17 cellular contexts compared by ENCODE assay signal in genomic region chr10:77698267-77698932, GRCh38.
"Had no signal": no experiment of that assay in that cellular context is flagged by ENCODE, and none has a peak within 500 bp of the region (broad histone marks: within the 10 kb centered on the region; RNA-seq: fewer than 3 reads in every experiment).

No MANE protein-coding gene starts in this region.

- H3K4me3 Mint-ChIP-seq: activated CD4-positive, alpha-beta T cell treated with anti-CD3 and anti-CD28 coated beads, Interleukin-2, amount 10 ng/mL, durations not matched to agents 7 days and 5 days; activated naive CD4-positive, alpha-beta T cell treated with anti-CD3 and anti-CD28 coated beads for 36 hours; activated T-helper 17 cell treated with anti-CD3 and anti-CD28 coated beads, Interleukin-2, amount 50 U/mL, for 72 hours; natural killer cell treated with Interleukin-12 subunit alpha and Interleukin-12 subunit beta and Interleukin-15 and Interleukin-18, amount 100 ng/mL, for 72 hours; stimulated activated naive B cell treated with anti-CD40 and anti-IgM and Interleukin-4, amounts not matched to agents 10 μg/mL and 1 μg/mL and 100 μg/mL, for 72 hours had no signal

- H3K36me3 ChIP-seq: cardiac muscle cell, heart left ventricle, spleen, tibial nerve had no signal

- H3K4me3 ChIP-seq: cardiac muscle cell, heart left ventricle, psoas muscle, spleen, tibial nerve had no signal

- H3K9me3 ChIP-seq: heart left ventricle, psoas muscle, spleen, tibial nerve had no signal

- H3K27me3 ChIP-seq: cardiac muscle cell, foreskin keratinocyte, tibial nerve had no signal

- H3K4me1 ChIP-seq: foreskin keratinocyte, heart left ventricle, psoas muscle, spleen, tibial nerve had no signal

- FAIRE-seq: endothelial cell of umbilical vein had no signal

- H3K4me1 Mint-ChIP-seq: activated CD4-positive, alpha-beta T cell treated with anti-CD3 and anti-CD28 coated beads, Interleukin-2, amount 10 ng/mL, durations not matched to agents 7 days and 5 days; activated T-helper 17 cell treated with anti-CD3 and anti-CD28 coated beads, Interleukin-2, amount 50 U/mL, for 72 hours had no signal

- H3K36me3 Mint-ChIP-seq: natural killer cell treated with Interleukin-12 subunit alpha and Interleukin-12 subunit beta and Interleukin-15 and Interleukin-18, amount 100 ng/mL, for 72 hours; stimulated activated naive B cell treated with anti-CD40 and anti-IgM and Interleukin-4, amounts not matched to agents 10 μg/mL and 1 μg/mL and 100 μg/mL, for 72 hours had no signal

- H3K9me3 Mint-ChIP-seq: activated CD4-positive, alpha-beta T cell treated with anti-CD3 and anti-CD28 coated beads, Interleukin-2, amount 10 ng/mL, durations not matched to agents 7 days and 5 days; activated naive CD4-positive, alpha-beta T cell treated with anti-CD3 and anti-CD28 coated beads for 36 hours; activated T-helper 17 cell treated with anti-CD3 and anti-CD28 coated beads, Interleukin-2, amount 50 U/mL, for 72 hours; natural killer cell treated with Interleukin-12 subunit alpha and Interleukin-12 subunit beta and Interleukin-15 and Interleukin-18, amount 100 ng/mL, for 72 hours; stimulated activated naive B cell treated with anti-CD40 and anti-IgM and Interleukin-4, amounts not matched to agents 10 μg/mL and 1 μg/mL and 100 μg/mL, for 72 hours had no signal

- H3K27ac Mint-ChIP-seq: activated CD4-positive, alpha-beta T cell treated with anti-CD3 and anti-CD28 coated beads, Interleukin-2, amount 10 ng/mL, durations not matched to agents 7 days and 5 days; activated naive CD4-positive, alpha-beta T cell treated with anti-CD3 and anti-CD28 coated beads for 36 hours; activated T-helper 17 cell treated with anti-CD3 and anti-CD28 coated beads, Interleukin-2, amount 50 U/mL, for 72 hours; natural killer cell treated with Interleukin-12 subunit alpha and Interleukin-12 subunit beta and Interleukin-15 and Interleukin-18, amount 100 ng/mL, for 72 hours; stimulated activated naive B cell treated with anti-CD40 and anti-IgM and Interleukin-4, amounts not matched to agents 10 μg/mL and 1 μg/mL and 100 μg/mL, for 72 hours had no signal

- DNase-seq: activated CD4-positive, alpha-beta T cell treated with anti-CD3 and anti-CD28 coated beads, Interleukin-2, amount 10 ng/mL, durations not matched to agents 7 days and 5 days; activated naive CD4-positive, alpha-beta T cell treated with anti-CD3 and anti-CD28 coated beads for 36 hours; activated T-cell treated with anti-CD3 and anti-CD28 coated beads for 4 hours; foreskin keratinocyte; heart left ventricle; nucleus accumbens; psoas muscle; spleen; stimulated activated CD4-positive, alpha-beta T cell treated with anti-CD3 and anti-CD28 coated beads, Interleukin-1b, Interleukin-23, amount 100 ng/mL, for 48 hours; stimulated activated naive B cell treated with anti-CD40 and anti-IgM and Interleukin-4, amounts not matched to agents 10 μg/mL and 1 μg/mL and 100 μg/mL, for 72 hours had no signal

- ATAC-seq: foreskin keratinocyte; heart left ventricle; left lobe of liver; natural killer cell treated with Interleukin-12 subunit alpha and Interleukin-12 subunit beta and Interleukin-15 and Interleukin-18, amount 100 ng/mL, for 72 hours; psoas muscle; sciatic nerve had no signal

- H3K27ac ChIP-seq: cardiac muscle cell, foreskin keratinocyte, heart left ventricle, psoas muscle, spleen, tibial nerve had no signal
